In genomic region chr18:32337347-32337746, GRCh38 we compare ENCODE assay signal across 1 cellular context.
TF ChIP-seq lines count a peak whose summit lies in the region.

No MANE protein-coding gene starts in this region.

TF ChIP-seq in GM23338, 12 proteins besides CTCF, POLR2A, EP300 and RAD21 (continued from another document):
- TF ChIP-seq ZNF462 (CRISPR knock-in tag; IDR thresholded peaks at IDR 0.05) (no peak), EZH2phosphoT487 (IDR thresholded peaks at IDR 0.05; ENCODE audit: unreplicated experiment) (no peak), NANOG (IDR thresholded peaks at IDR 0.05; ENCODE audit: borderline replicate concordance) (no peak)
